22 cellular contexts compared by ENCODE assay signal in genomic region chr11:6210274-6210955, GRCh38. TPM values are rescaled to one million over a fixed set of nuclear protein-coding genes. Genes with fewer than 3 reads are reported as not detected.
DNase-seq lines count a peak whose midpoint lies in the region; ATAC-seq, FAIRE-seq and TF ChIP-seq lines count a peak whose summit lies in the region.
"Had no signal": no experiment of that assay in that cellular context is flagged by ENCODE, and none has a peak within 500 bp of the region (broad histone marks: within the 10 kb centered on the region; RNA-seq: fewer than 3 reads in every experiment).

No MANE protein-coding gene starts in this region.

- H3K27me3 Mint-ChIP-seq in stimulated activated naive CD8-positive, alpha-beta T cell treated with anti-CD3 and anti-CD28 coated beads, Interleukin-15, amount 100 ng/mL, for 72 hours = no peaks in the 10 kb centered on the region
- no peaks in the 10 kb centered on the region for H3K27me3 Mint-ChIP-seq in astrocyte (ENCODE audit: low read depth, unreplicated experiment)
- no peaks in the 10 kb centered on the region for H3K27me3 Mint-ChIP-seq in activated CD8-positive, alpha-beta T cell treated with anti-CD3 and anti-CD28 coated beads, Interleukin-2, amount 10 ng/mL, durations not matched to agents 7 days and 5 days (ENCODE audit: low read depth)
- H3K27me3 Mint-ChIP-seq: CD4-positive, alpha-beta T cell; IgD-negative memory B cell had no signal

- H3K36me3 ChIP-seq in astrocyte (ENCODE audit: insufficient read depth, low read length) (peaks cover 9% of the 10 kb centered on the region), suprapubic skin (peaks cover 92% of the 10 kb centered on the region)
- H3K36me3 ChIP-seq: SJSA1 had no signal

- no peak for FAIRE-seq in astrocyte (lab: Jason Lieb, UNC)
- FAIRE-seq: D721Med, H54 had no signal

- H3K27me3 ChIP-seq in astrocyte (ENCODE audit: insufficient read depth, low read length) (no peaks in the 10 kb centered on the region), suprapubic skin (no peaks in the 10 kb centered on the region)
- H3K27me3 ChIP-seq: SJSA1 had no signal

- no peak overlapping the region for H3K4me2 ChIP-seq in astrocyte (ENCODE audit: low read length)

- H3K4me3 ChIP-seq in astrocyte (ENCODE audit: insufficient read depth, low read depth, low read length) (no peak overlapping the region), suprapubic skin (no peak overlapping the region)
- H3K4me3 ChIP-seq: SJSA1 had no signal

- no peaks in the 10 kb centered on the region for H4K20me1 ChIP-seq in astrocyte (ENCODE audit: insufficient read depth, low read length)

- TF ChIP-seq POLR2A in suprapubic skin (IDR thresholded peaks at IDR 0.05) = no peak

- H3K27ac Mint-ChIP-seq in stimulated activated naive CD8-positive, alpha-beta T cell treated with anti-CD3 and anti-CD28 coated beads, Interleukin-15, amount 100 ng/mL, for 72 hours = peak overlapping the region; percentile 28 to 85
- H3K27ac Mint-ChIP-seq in astrocyte (ENCODE audit: unreplicated experiment) = peak overlapping the region; percentile 15
- no peak overlapping the region for H3K27ac Mint-ChIP-seq in activated CD8-positive, alpha-beta T cell treated with anti-CD3 and anti-CD28 coated beads, Interleukin-2, amount 10 ng/mL, durations not matched to agents 7 days and 5 days
- H3K27ac Mint-ChIP-seq: CD4-positive, alpha-beta T cell; IgD-negative memory B cell had no signal

- DNase-seq in stimulated activated naive CD8-positive, alpha-beta T cell treated with anti-CD3 and anti-CD28 coated beads, Interleukin-15, amount 100 ng/mL, for 72 hours = no peak
- no peak for DNase-seq in stimulated activated naive CD8-positive, alpha-beta T cell treated with anti-CD3 and anti-CD28 coated beads, Interleukin-15, Interleukin-2, amounts not matched to agents 100 U/mL and 50 U/mL, for 24 hours
- DNase-seq in astrocyte (ENCODE audit: low read depth) (no peak), iPS-NIHi11 (ENCODE audit: low spot score) (peak; percentile 3), suprapubic skin (ENCODE audit: low spot score in 2 of 2) (no peak), Kasumi-1 (lab: John Stamatoyannopoulos, UW) (no peak)
- DNase-seq in activated CD8-positive, alpha-beta T cell treated with anti-CD3 and anti-CD28 coated beads, Interleukin-2, amount 10 ng/mL, durations not matched to agents 7 days and 5 days = no peak
- DNase-seq: 8988T; AML-193; CD4-positive, alpha-beta T cell; DND-41; NCI-H1436 treated with DMSO at 0.1 percent for 48 hours; NCI-H345; NCI-H526 treated with DMSO at 0.1 percent for 48 hours; RPMI8226 had no signal

- H3K4me1 Mint-ChIP-seq in stimulated activated naive CD8-positive, alpha-beta T cell treated with anti-CD3 and anti-CD28 coated beads, Interleukin-15, amount 100 ng/mL, for 72 hours = peaks cover under 1% of the 10 kb centered on the region
- peaks cover 20% of the 10 kb centered on the region for H3K4me1 Mint-ChIP-seq in astrocyte (ENCODE audit: low read depth, unreplicated experiment)
- no peaks in the 10 kb centered on the region for H3K4me1 Mint-ChIP-seq in activated CD8-positive, alpha-beta T cell treated with anti-CD3 and anti-CD28 coated beads, Interleukin-2, amount 10 ng/mL, durations not matched to agents 7 days and 5 days (ENCODE audit: low read depth)
- H3K4me1 Mint-ChIP-seq: IgD-negative memory B cell had no signal

- CTCF ChIA-PET in activated CD8-positive, alpha-beta T cell treated with anti-CD3 and anti-CD28 coated beads, Interleukin-2, amount 10 ng/mL, durations not matched to agents 7 days and 5 days (lab: Charles Lee) = no interaction called here

- 98% methylated on average over 7 of the region's 9 CpGs for WGBS in suprapubic skin

- H3K9me3 ChIP-seq in astrocyte (ENCODE audit: insufficient read depth, low read depth, low read length) = no peaks in the 10 kb centered on the region
- no peaks in the 10 kb centered on the region for H3K9me3 ChIP-seq in suprapubic skin
- H3K9me3 ChIP-seq: SJSA1 had no signal

- TF ChIP-seq CTCF in astrocyte (IDR thresholded peaks at IDR 0.05; ENCODE audit: insufficient read depth, low read depth, low read length) (no peak), suprapubic skin (IDR thresholded peaks at IDR 0.05) (no peak)

- H3K36me3 Mint-ChIP-seq in astrocyte (ENCODE audit: low read depth, unreplicated experiment) = peaks cover 14% of the 10 kb centered on the region
- H3K36me3 Mint-ChIP-seq in activated CD8-positive, alpha-beta T cell treated with anti-CD3 and anti-CD28 coated beads, Interleukin-2, amount 10 ng/mL, durations not matched to agents 7 days and 5 days (ENCODE audit: low read depth) = peaks cover 15% of the 10 kb centered on the region
- H3K36me3 Mint-ChIP-seq: IgD-negative memory B cell had no signal

- no peak overlapping the region for H3K4me3 Mint-ChIP-seq in stimulated activated naive CD8-positive, alpha-beta T cell treated with anti-CD3 and anti-CD28 coated beads, Interleukin-15, amount 100 ng/mL, for 72 hours
- H3K4me3 Mint-ChIP-seq in astrocyte (ENCODE audit: unreplicated experiment) = no peak overlapping the region
- no peak overlapping the region for H3K4me3 Mint-ChIP-seq in activated CD8-positive, alpha-beta T cell treated with anti-CD3 and anti-CD28 coated beads, Interleukin-2, amount 10 ng/mL, durations not matched to agents 7 days and 5 days
- H3K4me3 Mint-ChIP-seq: CD4-positive, alpha-beta T cell; IgD-negative memory B cell had no signal

- H3K79me2 ChIP-seq in astrocyte (ENCODE audit: insufficient read depth, low read length) = no peaks in the 10 kb centered on the region

- POLR2A ChIA-PET in activated CD8-positive, alpha-beta T cell treated with anti-CD3 and anti-CD28 coated beads, Interleukin-2, amount 10 ng/mL, durations not matched to agents 7 days and 5 days (lab: Charles Lee) = no interaction called here

- H3K9ac ChIP-seq in astrocyte (ENCODE audit: low read length) = no peak overlapping the region

- H3K27ac ChIP-seq in astrocyte (ENCODE audit: low read depth, low read length) (no peak overlapping the region), suprapubic skin (no peak overlapping the region)
- H3K27ac ChIP-seq: SJSA1 had no signal

- no peak overlapping the region for H2AFZ ChIP-seq in astrocyte (ENCODE audit: low read depth, low read length)

- H3K4me1 ChIP-seq in astrocyte (ENCODE audit: insufficient read depth, low read length) (no peaks in the 10 kb centered on the region), suprapubic skin (no peaks in the 10 kb centered on the region)
- H3K4me1 ChIP-seq: SJSA1 had no signal

- H3K9me3 Mint-ChIP-seq in stimulated activated naive CD8-positive, alpha-beta T cell treated with anti-CD3 and anti-CD28 coated beads, Interleukin-15, amount 100 ng/mL, for 72 hours = no peaks in the 10 kb centered on the region
- no peaks in the 10 kb centered on the region for H3K9me3 Mint-ChIP-seq in astrocyte (ENCODE audit: unreplicated experiment)
- no peaks in the 10 kb centered on the region for H3K9me3 Mint-ChIP-seq in activated CD8-positive, alpha-beta T cell treated with anti-CD3 and anti-CD28 coated beads, Interleukin-2, amount 10 ng/mL, durations not matched to agents 7 days and 5 days (ENCODE audit: insufficient read depth)
- H3K9me3 Mint-ChIP-seq: CD4-positive, alpha-beta T cell; IgD-negative memory B cell had no signal

- TF ChIP-seq EP300 in suprapubic skin (IDR thresholded peaks at IDR 0.05) = no peak

- peak; percentile 34 for ATAC-seq in stimulated activated naive CD8-positive, alpha-beta T cell treated with anti-CD3 and anti-CD28 coated beads, Interleukin-15, amount 100 ng/mL, for 72 hours
- ATAC-seq in stimulated activated naive CD8-positive, alpha-beta T cell treated with anti-CD3 and anti-CD28 coated beads, Interleukin-15, Interleukin-2, amounts not matched to agents 100 U/mL and 50 U/mL, for 24 hours = no peak
- ATAC-seq in HG03354 (IDR thresholded peaks at IDR 0.05; ENCODE audit: poor library complexity, severe bottlenecking, unreplicated experiment) = no peak
- no peak for ATAC-seq in activated CD8-positive, alpha-beta T cell treated with anti-CD3 and anti-CD28 coated beads, Interleukin-2, amount 10 ng/mL, durations not matched to agents 7 days and 5 days

RNA-seq across cellular contexts. Expression of gene C11orf42, which starts 5.1 kb away (rescaled TPM):
- total RNA-seq in astrocyte = not detected in 2 replicates
- not detected for total RNA-seq in suprapubic skin
- not detected for total RNA-seq in activated CD8-positive, alpha-beta T cell treated with anti-CD3 and anti-CD28 coated beads, Interleukin-2, amount 10 ng/mL, durations not matched to agents 7 days and 5 days
- total RNA-seq: CD4-positive, alpha-beta T cell; HT-29; OCI-LY7; SJSA1 had no signal

RNA-seq across cellular contexts. Expression of gene OR52W1, which starts 11.4 kb away (rescaled TPM):
- total RNA-seq in astrocyte (not detected in 2 replicates), suprapubic skin (not detected)
- not detected for total RNA-seq in activated CD8-positive, alpha-beta T cell treated with anti-CD3 and anti-CD28 coated beads, Interleukin-2, amount 10 ng/mL, durations not matched to agents 7 days and 5 days
- total RNA-seq: CD4-positive, alpha-beta T cell; HT-29; OCI-LY7; SJSA1 had no signal

RNA-seq across cellular contexts. Expression of gene FHIP1B, which starts 24.0 kb away (rescaled TPM):
- 18.2 and 19.6 TPM in 2 replicates for total RNA-seq in astrocyte
- 100 to 1,000 TPM in 2 of 4 donors, 10 to 100 TPM in 2; 67.8 to 133 (median 90.9) TPM for total RNA-seq in suprapubic skin
- total RNA-seq in activated CD8-positive, alpha-beta T cell treated with anti-CD3 and anti-CD28 coated beads, Interleukin-2, amount 10 ng/mL, durations not matched to agents 7 days and 5 days = 10 to 100 TPM; 19.1 to 20.4 TPM

RNA-seq across cellular contexts. Expression of gene CNGA4, which starts 28.5 kb away (rescaled TPM):
- total RNA-seq in astrocyte (0.16 and 0.31 TPM in 2 replicates), suprapubic skin (not detected)
- total RNA-seq in activated CD8-positive, alpha-beta T cell treated with anti-CD3 and anti-CD28 coated beads, Interleukin-2, amount 10 ng/mL, durations not matched to agents 7 days and 5 days = under 1 TPM; 0.16 to 0.29 TPM
- total RNA-seq: HT-29, SJSA1 had no signal

RNA-seq across cellular contexts. Expression of gene OR52B2, which starts 40.3 kb away (rescaled TPM):
- total RNA-seq in astrocyte = not detected in 2 replicates
- not detected for total RNA-seq in suprapubic skin
- total RNA-seq in activated CD8-positive, alpha-beta T cell treated with anti-CD3 and anti-CD28 coated beads, Interleukin-2, amount 10 ng/mL, durations not matched to agents 7 days and 5 days = not detected
- total RNA-seq: CD4-positive, alpha-beta T cell; HT-29; OCI-LY7; SJSA1 had no signal
